Comparison of ENCODE assay signal across 35 cellular contexts in the genomic region with DNA sequence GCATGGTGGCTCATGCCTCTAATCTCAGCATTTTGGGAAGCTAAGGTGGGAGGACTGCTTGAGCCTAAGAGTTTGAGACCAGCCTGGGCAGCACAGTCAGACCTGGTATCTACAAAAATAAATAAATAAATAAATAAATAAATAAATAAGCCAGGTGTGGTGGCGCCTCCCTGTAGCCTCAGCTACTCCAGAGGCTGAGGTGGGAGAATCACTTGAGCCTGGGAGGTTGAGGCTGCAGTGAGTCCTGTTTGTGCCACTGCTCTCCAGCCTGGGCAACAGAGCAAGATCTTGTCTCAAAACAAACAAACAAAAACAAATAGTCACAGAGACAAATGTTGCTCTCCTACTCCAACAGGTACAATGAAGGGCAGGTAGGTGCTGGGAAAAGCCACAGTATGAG.
"Had no signal": no experiment of that assay in that cellular context is flagged by ENCODE, and none has a peak within 500 bp of the region (broad histone marks: within the 10 kb centered on the region; RNA-seq: fewer than 3 reads in every experiment).

No MANE protein-coding gene starts in this region.

- H3K4me3 ChIP-seq: MG63 had no signal

- H3K27me3 ChIP-seq: MG63 had no signal

- H3K9me3 ChIP-seq: MG63 had no signal

- H3K36me3 ChIP-seq: MG63 had no signal

- DNase-seq: Karpas-422, Kasumi-1, MG63, MM.1S, MV-4-11, NCI-H1048, NCI-H1092, NCI-H1092 treated with DMSO at 0.1 percent for 48 hours, NCI-H1105, NCI-H1105 treated with DMSO at 0.1 percent for 48 hours, NCI-H1417 treated with DMSO at 0.1 percent for 48 hours, NCI-H1436, NCI-H1436 treated with DMSO at 0.1 percent for 48 hours, NCI-H146, NCI-H1694, NCI-H1694 treated with DMSO at 0.1 percent for 48 hours, NCI-H187, NCI-H187 treated with DMSO at 0.1 percent for 48 hours, NCI-H1930, NCI-H2029, NCI-H2029 treated with DMSO at 0.1 percent for 48 hours, NCI-H2081, NCI-H2081 treated with DMSO at 0.1 percent for 48 hours, NCI-H2107, NCI-H2171, NCI-H2171 treated with DMSO at 0.1 percent for 48 hours, NCI-H2227 treated with DMSO at 0.1 percent for 48 hours, NCI-H226, NCI-H345, NCI-H446, NCI-H446 treated with DMSO at 0.1 percent for 48 hours, NCI-H510A, NCI-H510A treated with DMSO at 0.1 percent for 48 hours, NCI-H524, NCI-H524 treated with DMSO at 0.1 percent for 48 hours had no signal
